Comparison of ENCODE assay signal across 26 cellular contexts in genomic region chr3:119318871-119319270, GRCh38. TPM values are rescaled to one million over a fixed set of nuclear protein-coding genes. Genes with fewer than 3 reads are reported as not detected.
DNase-seq lines count a peak whose midpoint lies in the region; ATAC-seq and TF ChIP-seq lines count a peak whose summit lies in the region.
"Had no signal": no experiment of that assay in that cellular context is flagged by ENCODE, and none has a peak within 500 bp of the region (broad histone marks: within the 10 kb centered on the region; RNA-seq: fewer than 3 reads in every experiment).

No MANE protein-coding gene starts in this region.

- H3K4me3 ChIP-seq in CD8-positive, alpha-beta memory T cell (ENCODE audit: low read length) = no peak overlapping the region
- H3K4me3 ChIP-seq: dorsolateral prefrontal cortex, GM12878, heart left ventricle had no signal

- H3K9me3 Mint-ChIP-seq in endothelial cell (ENCODE audit: unreplicated experiment) = no peaks in the 10 kb centered on the region
- no peaks in the 10 kb centered on the region for H3K9me3 Mint-ChIP-seq in osteocyte (ENCODE audit: unreplicated experiment)
- no peaks in the 10 kb centered on the region for H3K9me3 Mint-ChIP-seq in CD8-positive, alpha-beta memory T cell
- no peaks in the 10 kb centered on the region for H3K9me3 Mint-ChIP-seq in activated T-cell treated with anti-CD3 and anti-CD28 coated beads, Interleukin-2, amount 50 U/mL, for 4 hours
- peaks cover 6% of the 10 kb centered on the region for H3K9me3 Mint-ChIP-seq in activated CD4-positive, alpha-beta T cell treated with anti-CD3 and anti-CD28 coated beads, Interleukin-2, amount 10 ng/mL, durations not matched to agents 24 days and 14 days
- H3K9me3 Mint-ChIP-seq: activated naive CD8-positive, alpha-beta T cell treated with anti-CD3 and anti-CD28 coated beads for 36 hours; stimulated activated effector memory CD8-positive, alpha-beta T cell treated with anti-CD3 and anti-CD28 coated beads, Interleukin-12 subunit alpha, Interleukin-12 subunit beta, amount 100 ng/mL, for 72 hours had no signal

- H3K27ac ChIP-seq in CD8-positive, alpha-beta memory T cell (ENCODE audit: low read depth, low read length) = no peak overlapping the region
- H3K27ac ChIP-seq: brain microvascular endothelial cell, heart left ventricle had no signal

- intact Hi-C loops in activated CD4-positive, alpha-beta T cell treated with anti-CD3 and anti-CD28 coated beads, Interleukin-2, amount 10 ng/mL, durations not matched to agents 24 days and 14 days (cut with micrococcal nuclease) = no loop called here

- H3K27ac Mint-ChIP-seq in endothelial cell (ENCODE audit: unreplicated experiment) (peak overlapping the region; percentile 46), osteocyte (ENCODE audit: unreplicated experiment) (peak overlapping the region; percentile 45)
- peak overlapping the region in 1 of 8 donors; percentile 56 for H3K27ac Mint-ChIP-seq in CD8-positive, alpha-beta memory T cell
- H3K27ac Mint-ChIP-seq in activated CD4-positive, alpha-beta T cell treated with anti-CD3 and anti-CD28 coated beads, Interleukin-2, amount 10 ng/mL, durations not matched to agents 24 days and 14 days = no peak overlapping the region
- H3K27ac Mint-ChIP-seq: activated naive CD8-positive, alpha-beta T cell treated with anti-CD3 and anti-CD28 coated beads for 36 hours; stimulated activated effector memory CD8-positive, alpha-beta T cell treated with anti-CD3 and anti-CD28 coated beads, Interleukin-12 subunit alpha, Interleukin-12 subunit beta, amount 100 ng/mL, for 72 hours had no signal

- peaks cover 13% of the 10 kb centered on the region for H3K4me1 ChIP-seq in CD8-positive, alpha-beta memory T cell (ENCODE audit: insufficient read depth, low read length)

- H3K27me3 Mint-ChIP-seq in endothelial cell (ENCODE audit: unreplicated experiment) (peaks cover 7% of the 10 kb centered on the region), osteocyte (ENCODE audit: unreplicated experiment) (no peaks in the 10 kb centered on the region)
- no peaks in the 10 kb centered on the region for H3K27me3 Mint-ChIP-seq in CD8-positive, alpha-beta memory T cell
- no peaks in the 10 kb centered on the region for H3K27me3 Mint-ChIP-seq in activated T-cell treated with anti-CD3 and anti-CD28 coated beads, Interleukin-2, amount 50 U/mL, for 4 hours (ENCODE audit: low read depth)
- H3K27me3 Mint-ChIP-seq in activated CD4-positive, alpha-beta T cell treated with anti-CD3 and anti-CD28 coated beads, Interleukin-2, amount 10 ng/mL, durations not matched to agents 24 days and 14 days = peaks cover 25% of the 10 kb centered on the region
- H3K27me3 Mint-ChIP-seq: activated naive CD8-positive, alpha-beta T cell treated with anti-CD3 and anti-CD28 coated beads for 36 hours had no signal

- H3K4me3 Mint-ChIP-seq in endothelial cell (ENCODE audit: unreplicated experiment) = no peak overlapping the region
- H3K4me3 Mint-ChIP-seq in osteocyte (ENCODE audit: unreplicated experiment) = no peak overlapping the region
- H3K4me3 Mint-ChIP-seq in CD8-positive, alpha-beta memory T cell = no peak overlapping the region
- no peak overlapping the region for H3K4me3 Mint-ChIP-seq in activated T-cell treated with anti-CD3 and anti-CD28 coated beads, Interleukin-2, amount 50 U/mL, for 4 hours
- no peak overlapping the region for H3K4me3 Mint-ChIP-seq in activated CD4-positive, alpha-beta T cell treated with anti-CD3 and anti-CD28 coated beads, Interleukin-2, amount 10 ng/mL, durations not matched to agents 24 days and 14 days
- H3K4me3 Mint-ChIP-seq: activated naive CD8-positive, alpha-beta T cell treated with anti-CD3 and anti-CD28 coated beads for 36 hours; stimulated activated effector memory CD8-positive, alpha-beta T cell treated with anti-CD3 and anti-CD28 coated beads, Interleukin-12 subunit alpha, Interleukin-12 subunit beta, amount 100 ng/mL, for 72 hours had no signal

- no peak for TF ChIP-seq CTCF in endothelial cell (IDR thresholded peaks at IDR 0.05; ENCODE audit: unreplicated experiment)
- no peak for TF ChIP-seq CTCF in osteocyte (IDR thresholded peaks at IDR 0.05)

- H3K36me3 Mint-ChIP-seq in endothelial cell (ENCODE audit: low read depth, unreplicated experiment) (peaks cover 31% of the 10 kb centered on the region), osteocyte (ENCODE audit: unreplicated experiment) (peaks cover 7% of the 10 kb centered on the region)
- peaks cover 0 to 7% (median 5%) of the 10 kb centered on the region in 3 donors for H3K36me3 Mint-ChIP-seq in CD8-positive, alpha-beta memory T cell
- peaks cover 7% of the 10 kb centered on the region for H3K36me3 Mint-ChIP-seq in activated T-cell treated with anti-CD3 and anti-CD28 coated beads, Interleukin-2, amount 50 U/mL, for 4 hours (ENCODE audit: insufficient read depth)
- H3K36me3 Mint-ChIP-seq in activated CD4-positive, alpha-beta T cell treated with anti-CD3 and anti-CD28 coated beads, Interleukin-2, amount 10 ng/mL, durations not matched to agents 24 days and 14 days (ENCODE audit: low read depth) = peaks cover 11% of the 10 kb centered on the region

- H3K36me3 ChIP-seq in CD8-positive, alpha-beta memory T cell (ENCODE audit: insufficient read depth, low read length) = no peaks in the 10 kb centered on the region

- CTCF ChIA-PET in CD8-positive, alpha-beta memory T cell (lab: Charles Lee) = interaction anchor here (1.1 kb wide), 1 partner anchor 24 kb away, joined by 3 read pairs; no protein-coding TSS in a partner anchor

- H3K4me1 Mint-ChIP-seq in endothelial cell (ENCODE audit: unreplicated experiment) = peaks cover 71% of the 10 kb centered on the region
- H3K4me1 Mint-ChIP-seq in osteocyte (ENCODE audit: unreplicated experiment) = peaks cover 56% of the 10 kb centered on the region
- H3K4me1 Mint-ChIP-seq in CD8-positive, alpha-beta memory T cell = peaks cover 12 to 22% (median 14%) of the 10 kb centered on the region in 3 donors
- peaks cover 31% of the 10 kb centered on the region for H3K4me1 Mint-ChIP-seq in activated T-cell treated with anti-CD3 and anti-CD28 coated beads, Interleukin-2, amount 50 U/mL, for 4 hours (ENCODE audit: low read depth)
- peaks cover 23% of the 10 kb centered on the region for H3K4me1 Mint-ChIP-seq in activated CD4-positive, alpha-beta T cell treated with anti-CD3 and anti-CD28 coated beads, Interleukin-2, amount 10 ng/mL, durations not matched to agents 24 days and 14 days

- no peak for ATAC-seq in GM19035 (IDR thresholded peaks at IDR 0.05; ENCODE audit: unreplicated experiment)
- ATAC-seq in activated T-cell treated with anti-CD3 and anti-CD28 coated beads, Interleukin-2, amount 50 U/mL, for 4 hours = no peak
- ATAC-seq: activated CD4-positive, CD25-positive, alpha-beta regulatory T cell treated with anti-CD3 and anti-CD28 coated beads, Interleukin-2, amount 50 U/mL, for 24 hours; esophagus mucosa; GM12878; HCT116; heart left ventricle; Panc1; right cardiac atrium; stimulated activated effector memory CD8-positive, alpha-beta T cell treated with anti-CD3 and anti-CD28 coated beads, Interleukin-12 subunit alpha, Interleukin-12 subunit beta, amount 100 ng/mL, for 72 hours had no signal

- POLR2A ChIA-PET in CD8-positive, alpha-beta memory T cell (lab: Charles Lee) = no interaction called here

- H3K9me3 ChIP-seq in CD8-positive, alpha-beta memory T cell (ENCODE audit: low read length) = no peaks in the 10 kb centered on the region
- H3K9me3 ChIP-seq: heart left ventricle had no signal

- DNase-seq in GM03348 (ENCODE audit: low spot score) (peak; percentile 80), OCI-M1 (lab: John Stamatoyannopoulos, UW) (peak; percentile 85), endothelial cell (ENCODE audit: low spot score) (no peak), osteocyte (ENCODE audit: extremely low spot score, unreplicated experiment) (no peak)
- no peak for DNase-seq in CD8-positive, alpha-beta memory T cell
- no peak for DNase-seq in activated T-cell treated with anti-CD3 and anti-CD28 coated beads, Interleukin-2, amount 50 U/mL, for 4 hours
- DNase-seq in activated CD4-positive, alpha-beta T cell treated with anti-CD3 and anti-CD28 coated beads, Interleukin-2, amount 10 ng/mL, durations not matched to agents 24 days and 14 days = no peak
- DNase-seq: activated naive CD8-positive, alpha-beta T cell treated with anti-CD3 and anti-CD28 coated beads for 36 hours; AML-193; brain microvascular endothelial cell; COR-L47; dorsolateral prefrontal cortex; heart left ventricle; NCI-H1417; NCI-H774; occipital lobe; right cardiac atrium; T1000 had no signal

- H3K27me3 ChIP-seq in CD8-positive, alpha-beta memory T cell (ENCODE audit: insufficient read depth, low read length, poor library complexity, severe bottlenecking) = no peaks in the 10 kb centered on the region
- H3K27me3 ChIP-seq: brain microvascular endothelial cell, dorsolateral prefrontal cortex, heart left ventricle had no signal

RNA-seq across cellular contexts. Expression of gene ARHGAP31, which starts 24.7 kb away (rescaled TPM):
- total RNA-seq in endothelial cell (ENCODE audit: unreplicated experiment) (114 TPM), osteocyte (49.7 and 51.0 TPM in 2 replicates)
- total RNA-seq in CD8-positive, alpha-beta memory T cell = 10 to 100 TPM; 24.2 to 25.8 TPM
- polyA plus RNA-seq in CD8-positive, alpha-beta memory T cell = 3.4 TPM
- 10 to 100 TPM; 16.0 to 22.0 (median 17.2) TPM for total RNA-seq in activated T-cell treated with anti-CD3 and anti-CD28 coated beads, Interleukin-2, amount 50 U/mL, for 4 hours
- 9.5 and 11.0 TPM in 2 replicates for total RNA-seq in activated CD4-positive, alpha-beta T cell treated with anti-CD3 and anti-CD28 coated beads, Interleukin-2, amount 10 ng/mL, durations not matched to agents 24 days and 14 days
- total RNA-seq: G401 had no signal

Comparison
In these comparisons a context has a peak if more than half of its experiments do, and no peak if none do; other contexts are left out.
1. DNase-seq: peak in GM03348 (single experiment) and OCI-M1 (single experiment); none in endothelial cell (single experiment), osteocyte (single experiment), CD8-positive, alpha-beta memory T cell (0 of 5), activated T-cell treated with anti-CD3 and anti-CD28 coated beads, Interleukin-2, amount 50 U/mL, for 4 hours (single experiment) and activated CD4-positive, alpha-beta T cell treated with anti-CD3 and anti-CD28 coated beads, Interleukin-2, amount 10 ng/mL, durations not matched to agents 24 days and 14 days (single experiment).